Comparison of ENCODE assay signal across 1 cellular context in the genomic region with DNA sequence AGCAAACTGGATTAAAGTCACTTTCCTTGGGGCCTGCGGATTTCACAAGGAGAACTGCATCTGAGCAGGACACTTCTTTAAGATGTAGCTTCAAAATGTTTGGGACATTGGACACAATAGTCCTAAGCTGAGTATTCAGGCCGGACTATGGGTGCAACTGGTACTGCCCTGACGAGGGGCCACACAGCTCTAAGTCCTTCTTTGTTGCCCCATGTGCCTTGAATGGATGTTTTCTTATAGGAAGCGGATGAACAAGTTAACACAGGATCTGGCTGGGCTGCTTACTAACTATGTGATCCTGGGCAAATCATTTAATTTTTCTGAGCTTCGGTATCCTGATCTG.
TF ChIP-seq lines count a peak whose summit lies in the region.

No MANE protein-coding gene starts in this region.

TF ChIP-seq in IMR-90, 13 proteins besides CTCF, POLR2A, EP300 and RAD21 (continued from another document):
- TF ChIP-seq, protein P1, sequence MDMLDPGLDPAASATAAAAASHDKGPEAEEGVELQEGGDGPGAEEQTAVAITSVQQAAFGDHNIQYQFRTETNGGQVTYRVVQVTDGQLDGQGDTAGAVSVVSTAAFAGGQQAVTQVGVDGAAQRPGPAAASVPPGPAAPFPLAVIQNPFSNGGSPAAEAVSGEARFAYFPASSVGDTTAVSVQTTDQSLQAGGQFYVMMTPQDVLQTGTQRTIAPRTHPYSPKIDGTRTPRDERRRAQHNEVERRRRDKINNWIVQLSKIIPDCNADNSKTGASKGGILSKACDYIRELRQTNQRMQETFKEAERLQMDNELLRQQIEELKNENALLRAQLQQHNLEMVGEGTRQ (IDR thresholded peaks at IDR 0.05; ENCODE audit: low read depth, low read length) = no peak
- TF ChIP-seq MAFK (IDR thresholded peaks at IDR 0.05; ENCODE audit: low read depth, low read length) (no peak), FOS (IDR thresholded peaks at IDR 0.05; ENCODE audit: low read depth, low read length) (no peak), CEBPB (IDR thresholded peaks at IDR 0.05; ENCODE audit: low read depth, low read length) (no peak), BHLHE40 (IDR thresholded peaks at IDR 0.05; ENCODE audit: low read depth, low read length) (no peak), CHD1 (IDR thresholded peaks at IDR 0.05; ENCODE audit: low read depth, low read length) (no peak), MAZ (IDR thresholded peaks at IDR 0.05; ENCODE audit: borderline replicate concordance, low read depth, low read length) (no peak), MXI1 (IDR thresholded peaks at IDR 0.05; ENCODE audit: borderline replicate concordance, low read depth, low read length) (no peak), RCOR1 (IDR thresholded peaks at IDR 0.05; ENCODE audit: insufficient replicate concordance, low read length) (no peak), NFE2L2 (IDR thresholded peaks at IDR 0.05; ENCODE audit: low read depth, low read length) (no peak), RFX5 (IDR thresholded peaks at IDR 0.05; ENCODE audit: low read depth, low read length) (no peak)
- TF ChIP-seq, protein P2, sequence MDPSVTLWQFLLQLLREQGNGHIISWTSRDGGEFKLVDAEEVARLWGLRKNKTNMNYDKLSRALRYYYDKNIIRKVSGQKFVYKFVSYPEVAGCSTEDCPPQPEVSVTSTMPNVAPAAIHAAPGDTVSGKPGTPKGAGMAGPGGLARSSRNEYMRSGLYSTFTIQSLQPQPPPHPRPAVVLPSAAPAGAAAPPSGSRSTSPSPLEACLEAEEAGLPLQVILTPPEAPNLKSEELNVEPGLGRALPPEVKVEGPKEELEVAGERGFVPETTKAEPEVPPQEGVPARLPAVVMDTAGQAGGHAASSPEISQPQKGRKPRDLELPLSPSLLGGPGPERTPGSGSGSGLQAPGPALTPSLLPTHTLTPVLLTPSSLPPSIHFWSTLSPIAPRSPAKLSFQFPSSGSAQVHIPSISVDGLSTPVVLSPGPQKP (IDR thresholded peaks at IDR 0.05; ENCODE audit: borderline replicate concordance, low read depth, low read length) = no peak
